Comparison of ENCODE assay signal across 21 cellular contexts in the genomic region with DNA sequence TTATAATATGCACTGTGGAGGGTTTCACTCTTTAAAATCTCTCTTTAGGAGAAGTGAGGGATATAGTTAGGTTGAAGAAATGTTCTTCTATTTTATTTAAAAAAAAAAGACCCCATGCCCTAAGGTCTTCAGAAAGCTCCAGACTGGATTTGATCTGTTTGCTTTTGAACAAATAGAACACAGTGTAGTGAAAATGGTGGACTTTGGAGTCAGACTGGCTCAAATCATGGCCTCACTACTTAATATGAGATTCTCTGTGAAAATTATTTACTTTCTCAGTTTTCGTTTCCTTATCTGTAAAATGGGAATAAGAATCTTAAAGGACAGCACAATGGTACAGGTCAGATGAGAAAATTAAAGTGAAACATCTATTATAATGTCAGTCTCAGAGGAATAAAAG.
DNase-seq lines count a peak whose midpoint lies in the region; ATAC-seq, FAIRE-seq and TF ChIP-seq lines count a peak whose summit lies in the region.
"Had no signal": no experiment of that assay in that cellular context is flagged by ENCODE, and none has a peak within 500 bp of the region (broad histone marks: within the 10 kb centered on the region; RNA-seq: fewer than 3 reads in every experiment).

No MANE protein-coding gene starts in this region.

- no peak overlapping the region for H3K9ac ChIP-seq in HepG2 (ENCODE audit: insufficient read depth, low read depth, low read length)
- H3K9ac ChIP-seq: BLaER1 treated with 17β-estradiol and CSF1 and Interleukin-3, amounts not matched to agents 10 nM and 100 nM had no signal

- TF ChIP-seq EP300 in HepG2 (IDR thresholded peaks at IDR 0.05; ENCODE audit: low read depth in 2 of 2, low read length in 2 of 2) (no peak), HepG2 (CRISPR knock-in tag; IDR thresholded peaks at IDR 0.05; ENCODE audit: borderline replicate concordance) (no peak)

- intact Hi-C loops in HepG2 (cut with micrococcal nuclease; ENCODE audit: unreplicated experiment) = no loop called here
- intact Hi-C loops in right lobe of liver (cut with DNase I) = no loop called here
- intact Hi-C loops in spleen (cut with DNase I; ENCODE audit: low total_unique reads) = no loop called here

- DNase-seq in GM12892 (ENCODE audit: insufficient read length) = no peak
- DNase-seq in HepG2 (ENCODE audit: low spot score) = peak; percentile 14
- DNase-seq in right lobe of liver = no peak
- no peak for DNase-seq in spleen
- DNase-seq: AML-193; Caco-2; Calu3; CD4-positive, alpha-beta T cell; CD8-positive, alpha-beta T cell; DMS79 treated with DMSO at 0.1 percent for 48 hours; GF-D8 had no signal

- H4K20me1 ChIP-seq in HepG2 (ENCODE audit: insufficient read depth, low read length) = no peaks in the 10 kb centered on the region
- H4K20me1 ChIP-seq: BLaER1 treated with 17β-estradiol and CSF1 and Interleukin-3, amounts not matched to agents 10 nM and 100 nM had no signal

- H3K4me1 ChIP-seq in HepG2 (ENCODE audit: insufficient read depth, low read length) (no peaks in the 10 kb centered on the region; the same call in 1 of the 2 replicates), right lobe of liver (no peaks in the 10 kb centered on the region), spleen (no peaks in the 10 kb centered on the region)
- H3K4me1 ChIP-seq: A549; BLaER1 treated with 17β-estradiol and CSF1 and Interleukin-3, amounts not matched to agents 10 nM and 100 nM; Caco-2 had no signal

- H3K36me3 ChIP-seq in HepG2 (replicated peaks in 1 of 2; ENCODE audit: control insufficient read depth in 1 of 2, insufficient read depth in 2 of 2, low read length in 2 of 2) = no peaks in the 10 kb centered on the region
- H3K36me3 ChIP-seq in right lobe of liver = no peaks in the 10 kb centered on the region
- H3K36me3 ChIP-seq in spleen = peaks cover 0 to 15% (median 0%) of the 10 kb centered on the region in 6 donors

- H3K79me2 ChIP-seq in HepG2 (ENCODE audit: insufficient read depth, low read length) = no peaks in the 10 kb centered on the region

- TF ChIP-seq RAD21 in HepG2 (CRISPR knock-in tag; IDR thresholded peaks at IDR 0.05) = no peak

- TF ChIP-seq CTCF in HepG2 (CRISPR knock-in tag; IDR thresholded peaks at IDR 0.05) (no peak), right lobe of liver (IDR thresholded peaks at IDR 0.05) (no peak), spleen (IDR thresholded peaks at IDR 0.05 in 8 of 11, conservative IDR thresholded peaks at IDR 0.05 in 3 of 11) (no peak)

- POLR2A ChIA-PET in HepG2 (lab: Yijun Ruan, JAX) = no interaction called here

- H3K27ac ChIP-seq in HepG2 (ENCODE audit: extremely low read length, insufficient read depth, low read length) (no peak overlapping the region), right lobe of liver (no peak overlapping the region), spleen (no peak overlapping the region)
- H3K27ac ChIP-seq: 22Rv1; A549; BLaER1 treated with 17β-estradiol and CSF1 and Interleukin-3, amounts not matched to agents 10 nM and 100 nM; C4-2B had no signal

- ATAC-seq in HepG2 (peak; percentile 41; the same call in 1 of the 3 replicates), right lobe of liver (peak; percentile 47 to 83 (median 56)), HG03354 (IDR thresholded peaks at IDR 0.05; ENCODE audit: poor library complexity, severe bottlenecking, unreplicated experiment) (no peak), GM18519 (IDR thresholded peaks at IDR 0.05; ENCODE audit: low FRiP score, unreplicated experiment) (no peak)
- ATAC-seq: A549; CD8-positive, alpha-beta T cell had no signal

- in situ Hi-C loops in HepG2 (cut with HindIII; ENCODE audit: extremely low pct_ligation_motif_present, low pct_unique_long_range_greater_than_20kb) = no loop called here

- 0% methylated on average over 1 of the region's 1 CpG for WGBS in HepG2 (ENCODE audit: low lambda C conversion rate)
- WGBS in right lobe of liver (ENCODE audit: insufficient coverage, low coverage, low lambda C conversion rate, missing lambda C conversion rate) = 32% methylated on average over 1 of the region's 1 CpG
- WGBS in spleen, 5 donors = 93 to 100% (median 95%) methylated on average over 1 of the region's 1 CpG

- TSS peak; percentile 12 for BruUV-seq in HepG2 (replicated peaks; lab: Mats Ljungman, UMichigan)

- no peak overlapping the region for H2AFZ ChIP-seq in HepG2 (ENCODE audit: low read length)

- H3K27me3 ChIP-seq in HepG2 (ENCODE audit: control insufficient read depth in 1 of 2, insufficient read depth in 2 of 2, low read length in 2 of 2) (no peaks in the 10 kb centered on the region), right lobe of liver (no peaks in the 10 kb centered on the region), spleen (replicated peaks in 1 of 7) (no peaks in the 10 kb centered on the region)
- H3K27me3 ChIP-seq: BLaER1 treated with 17β-estradiol and CSF1 and Interleukin-3, amounts not matched to agents 10 nM and 100 nM had no signal

- peak; percentile 14 for FAIRE-seq in GM12892 (lab: Jason Lieb, UNC)
- no peak for FAIRE-seq in HepG2 (lab: Jason Lieb, UNC)
- FAIRE-seq: A549, D721Med, GM12891, GM18507, GM19239 had no signal

- TF ChIP-seq POLR2A in GM12892 (IDR thresholded peaks at IDR 0.05; ENCODE audit: low read depth, low read length) (no peak), HepG2 (IDR thresholded peaks at IDR 0.05; ENCODE audit: insufficient read depth in 1 of 2, low read depth in 2 of 2, low read length in 2 of 2) (no peak), right lobe of liver (IDR thresholded peaks at IDR 0.05) (no peak), spleen (IDR thresholded peaks at IDR 0.05) (no peak)

- no peak overlapping the region for H3K4me2 ChIP-seq in HepG2 (ENCODE audit: low read depth, low read length)
- H3K4me2 ChIP-seq: A549; BLaER1 treated with 17β-estradiol and CSF1 and Interleukin-3, amounts not matched to agents 10 nM and 100 nM had no signal

- CTCF ChIA-PET in HepG2 (lab: Yijun Ruan, JAX; ENCODE audit: low intra/inter-chr PET ratio, low total read pairs) = no interaction called here

- H3K4me3 ChIP-seq in HepG2 (replicated peaks in 1 of 3; ENCODE audit: insufficient read depth in 1 of 3, low read depth in 2 of 3, low read length in 3 of 3) (no peak overlapping the region), right lobe of liver (no peak overlapping the region), spleen (no peak overlapping the region)
- H3K4me3 ChIP-seq: A549; BLaER1 treated with 17β-estradiol and CSF1 and Interleukin-3, amounts not matched to agents 10 nM and 100 nM had no signal

- H3K9me3 ChIP-seq in HepG2 (ENCODE audit: low read length) = no peaks in the 10 kb centered on the region
- H3K9me3 ChIP-seq in right lobe of liver = no peaks in the 10 kb centered on the region
- no peaks in the 10 kb centered on the region for H3K9me3 ChIP-seq in spleen
- H3K9me3 ChIP-seq: A549; BLaER1 treated with 17β-estradiol and CSF1 and Interleukin-3, amounts not matched to agents 10 nM and 100 nM; Caco-2 had no signal

TF ChIP-seq in HepG2, 621 proteins besides CTCF, POLR2A, EP300 and RAD21:
- TF ChIP-seq RELA (CRISPR knock-in tag; IDR thresholded peaks at IDR 0.05) = no peak
- TF ChIP-seq TEAD2 (CRISPR knock-in tag; IDR thresholded peaks at IDR 0.05) = no peak
- peak; percentile 72 for TF ChIP-seq ZNF629 (CRISPR knock-in tag; conservative IDR thresholded peaks at IDR 0.05)
- TF ChIP-seq PTBP1 (IDR thresholded peaks at IDR 0.05; ENCODE audit: low read depth, low read length, poor library complexity, severe bottlenecking) = no peak
- TF ChIP-seq SAP130 (CRISPR knock-in tag; IDR thresholded peaks at IDR 0.05; ENCODE audit: low read depth) = no peak
- no peak for TF ChIP-seq ZNF34 (CRISPR knock-in tag; IDR thresholded peaks at IDR 0.05; ENCODE audit: borderline replicate concordance)

Comparison
In these comparisons a context has a peak if more than half of its experiments do, and no peak if none do; other contexts are left out.
1. ATAC-seq: peak in HepG2 (single experiment) and right lobe of liver (4 of 4); none in HG03354 (single experiment) and GM18519 (single experiment).